8 cellular contexts compared by ENCODE assay signal in the genomic region with DNA sequence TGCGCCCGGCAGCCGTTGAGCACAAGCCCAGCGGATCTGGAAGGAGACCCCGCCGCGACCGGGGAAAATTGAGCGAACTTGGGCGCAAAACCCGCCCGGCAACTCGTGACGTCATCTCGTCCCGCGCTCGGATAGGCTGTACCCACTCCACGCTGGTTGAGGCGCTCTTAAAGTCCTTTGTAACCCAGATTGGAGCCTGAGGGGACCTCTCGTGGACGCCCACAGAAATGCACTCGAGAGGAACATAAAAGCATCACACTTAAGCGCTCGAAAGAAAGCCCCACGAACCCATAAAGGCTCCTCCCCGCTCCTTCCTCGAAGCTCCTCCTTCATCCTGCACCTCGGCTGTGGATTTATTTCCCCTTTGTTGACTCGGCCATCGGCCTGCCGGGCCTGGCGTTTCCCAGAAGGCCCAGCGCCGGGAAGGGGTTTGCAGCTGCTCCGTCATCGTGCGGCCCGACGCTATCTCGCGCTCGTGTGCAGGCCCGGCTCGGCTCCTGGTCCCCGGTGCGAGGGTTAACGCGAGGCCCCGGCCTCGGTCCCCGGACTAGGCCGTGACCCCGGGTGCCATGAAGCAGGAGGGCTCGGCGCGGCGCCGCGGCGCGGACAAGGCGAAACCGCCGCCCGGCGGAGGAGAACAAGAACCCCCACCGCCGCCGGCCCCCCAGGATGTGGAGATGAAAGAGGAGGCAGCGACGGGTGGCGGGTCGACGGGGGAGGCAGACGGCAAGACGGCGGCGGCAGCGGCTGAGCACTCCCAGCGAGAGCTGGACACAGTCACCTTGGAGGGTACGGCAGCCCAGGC. TPM values are rescaled to one million over a fixed set of nuclear protein-coding genes. Genes with fewer than 3 reads are reported as not detected.
A peak's percentile ranks its signal among the peaks of the same experiment; 100 is the strongest.
DNase-seq lines count a peak whose midpoint lies in the region; ATAC-seq, FAIRE-seq and TF ChIP-seq lines count a peak whose summit lies in the region.

A gene (plus strand): TSS at position 406 of the 805 bp plus-strand sequence. CDS start 164 bp downstream, at position 570.

- H3K9me3 ChIP-seq in BLaER1: no peaks in the 10 kb centered on the region

- peak within 1 kb of the TSS; percentile 94 for H3K4me3 Mint-ChIP-seq in activated CD4-positive, alpha-beta T cell treated with anti-CD3 and anti-CD28 coated beads for 36 hours

- peaks cover 4% of the 10 kb centered on the region for H3K27me3 Mint-ChIP-seq in activated CD4-positive, alpha-beta T cell treated with anti-CD3 and anti-CD28 coated beads for 36 hours

- no peaks in the 10 kb centered on the region for H3K9me3 Mint-ChIP-seq in activated CD4-positive, alpha-beta T cell treated with anti-CD3 and anti-CD28 coated beads for 36 hours (ENCODE audit: low read depth)

- H3K4me1 Mint-ChIP-seq in activated CD4-positive, alpha-beta T cell treated with anti-CD3 and anti-CD28 coated beads for 36 hours: peaks cover 31% of the 10 kb centered on the region

- H3K4me2 ChIP-seq in BLaER1: peak within 1 kb of the TSS; percentile 93

- H4K20me1 ChIP-seq in BLaER1: peaks cover 48% of the 10 kb centered on the region

- DNase-seq in GM19239 (ENCODE audit: insufficient read length, low spot score) (peak; percentile 85), NCI-H524 (lab: John Stamatoyannopoulos, UW) (peak; percentile 100), choroid plexus epithelial cell (ENCODE audit: low read depth) (peak; percentile 100), kidney epithelial cell (ENCODE audit: low read depth) (peak; percentile 98)
- DNase-seq in activated CD4-positive, alpha-beta T cell treated with anti-CD3 and anti-CD28 coated beads for 36 hours: peak; percentile 99
- DNase-seq in stimulated activated CD4-positive, alpha-beta T cell treated with anti-CD3 and anti-CD28 coated beads, Interleukin-15, amount 100 ng/mL, for 48 hours (ENCODE audit: low read depth in 2 of 2): peak; percentile 94 to 96

- no peaks in the 10 kb centered on the region for H3K27me3 ChIP-seq in BLaER1
- no peaks in the 10 kb centered on the region for H3K27me3 ChIP-seq in kidney epithelial cell (ENCODE audit: control insufficient read depth, insufficient read depth, low read length)

- POLR2A ChIA-PET in activated CD4-positive, alpha-beta T cell treated with anti-CD3 and anti-CD28 coated beads for 36 hours (lab: Charles Lee): interaction anchor here (0.6 to 1.2 kb wide), 7 partner anchors 22 to 1152 kb away, joined by 3 to 5 read pairs (median 3); a partner anchor contains a TSS

- peak; percentile 87 for TF ChIP-seq CTCF in choroid plexus epithelial cell (conservative IDR thresholded peaks at IDR 0.05; ENCODE audit: low read depth, low read length)
- TF ChIP-seq CTCF in kidney epithelial cell (IDR thresholded peaks at IDR 0.05; ENCODE audit: insufficient read depth, low read length, poor library complexity, severe bottlenecking): peak; percentile 70

- CTCF ChIA-PET in activated CD4-positive, alpha-beta T cell treated with anti-CD3 and anti-CD28 coated beads for 36 hours (lab: Charles Lee): interaction anchor here (0.6 to 7.4 kb wide), 24 partner anchors 8 to 838 kb away, joined by 3 to 87 read pairs (median 3); a partner anchor contains a TSS

- peak within 1 kb of the TSS; percentile 99 for H3K27ac ChIP-seq in BLaER1

- peak; percentile 81 for ATAC-seq in HG03457 (IDR thresholded peaks at IDR 0.05; ENCODE audit: unreplicated experiment)
- peak; percentile 98 for ATAC-seq in activated CD4-positive, alpha-beta T cell treated with anti-CD3 and anti-CD28 coated beads for 36 hours

- H3K36me3 Mint-ChIP-seq in activated CD4-positive, alpha-beta T cell treated with anti-CD3 and anti-CD28 coated beads for 36 hours (ENCODE audit: low read depth): peaks cover 23% of the 10 kb centered on the region

- H3K36me3 ChIP-seq in BLaER1 (peaks cover 26% of the 10 kb centered on the region), kidney epithelial cell (ENCODE audit: control insufficient read depth, insufficient read depth, low read length) (no peaks in the 10 kb centered on the region)

- FAIRE-seq in GM19239 (lab: Jason Lieb, UNC): peak; percentile 98

- H3K27ac Mint-ChIP-seq in activated CD4-positive, alpha-beta T cell treated with anti-CD3 and anti-CD28 coated beads for 36 hours: peak within 1 kb of the TSS; percentile 90

- H3K4me1 ChIP-seq in BLaER1: peaks cover 27% of the 10 kb centered on the region

- intact Hi-C loops in activated CD4-positive, alpha-beta T cell treated with anti-CD3 and anti-CD28 coated beads for 36 hours (cut with DNase I, micrococcal nuclease): loop anchor here (1.0 to 10.0 kb wide), 21 partner anchors 21 to 1127 kb away; a partner anchor contains a TSS

- peak within 1 kb of the TSS; percentile 98 for H3K4me3 ChIP-seq in BLaER1
- peak within 1 kb of the TSS; percentile 99 for H3K4me3 ChIP-seq in choroid plexus epithelial cell (ENCODE audit: low read depth, low read length)
- peak within 1 kb of the TSS; percentile 94 for H3K4me3 ChIP-seq in kidney epithelial cell (ENCODE audit: low read depth, low read length)

- H3K9ac ChIP-seq in BLaER1: peak within 1 kb of the TSS; percentile 99

RNA-seq across cellular contexts. Expression of the gene that starts here (rescaled TPM):
- total RNA-seq in activated CD4-positive, alpha-beta T cell treated with anti-CD3 and anti-CD28 coated beads for 36 hours: 100 to 1,000 TPM; 141 to 146 TPM
- total RNA-seq in kidney epithelial cell: 102 and 104 TPM in 2 replicates

Comparison
In these comparisons a context has a peak if more than half of its experiments do, and no peak if none do; other contexts are left out.
1. Peak in every context shown above with its lines: DNase-seq, ATAC-seq, H3K4me3 ChIP-seq and H3K27ac ChIP-seq.